ENCODE assay signal across 1 cellular context in genomic region chr22:44305888-44306287, GRCh38.
TF ChIP-seq lines count a peak whose summit lies in the region.

No MANE protein-coding gene starts in this region.

TF ChIP-seq in WTC11, 78 proteins besides CTCF, POLR2A, EP300 and RAD21 (continued from another document):
- TF ChIP-seq PRDM15 (CRISPR knock-in tag; IDR thresholded peaks at IDR 0.05): no peak
- no peak for TF ChIP-seq TEAD1 (CRISPR knock-in tag; IDR thresholded peaks at IDR 0.05)
- no peak for TF ChIP-seq ZBTB21 (CRISPR knock-in tag; IDR thresholded peaks at IDR 0.05; ENCODE audit: borderline replicate concordance)
- TF ChIP-seq SOX15 (CRISPR knock-in tag; IDR thresholded peaks at IDR 0.05): no peak
